In genomic region chr2:128686498-128686861, GRCh38 we compare ENCODE assay signal across 13 cellular contexts.
DNase-seq lines count a peak whose midpoint lies in the region; ATAC-seq and TF ChIP-seq lines count a peak whose summit lies in the region.
"Had no signal": no experiment of that assay in that cellular context is flagged by ENCODE, and none has a peak within 500 bp of the region (broad histone marks: within the 10 kb centered on the region; RNA-seq: fewer than 3 reads in every experiment).

No MANE protein-coding gene starts in this region.

- intact Hi-C loops in A673 (cut with micrococcal nuclease; ENCODE audit: unreplicated experiment) = no loop called here
- intact Hi-C loops in right cardiac atrium (cut with DNase I) = no loop called here

- H3K27ac ChIP-seq in A673 (ENCODE audit: low read depth, low read length, poor library complexity, severe bottlenecking) (no peak overlapping the region), right cardiac atrium (ENCODE audit: low read length) (no peak overlapping the region)
- H3K27ac ChIP-seq: upper lobe of left lung had no signal

- WGBS in right cardiac atrium = 49% methylated on average over 4 of the region's 4 CpGs

- peak; percentile 45 for ATAC-seq in stimulated activated naive CD8-positive, alpha-beta T cell treated with anti-CD3 and anti-CD28 coated beads, Interleukin-15, amount 100 ng/mL, for 72 hours
- no peak for ATAC-seq in stimulated activated naive CD8-positive, alpha-beta T cell treated with anti-CD3 and anti-CD28 coated beads, Interleukin-15, Interleukin-2, amounts not matched to agents 100 U/mL and 50 U/mL, for 24 hours
- ATAC-seq in HG03095 (IDR thresholded peaks at IDR 0.05; ENCODE audit: unreplicated experiment) = peak; percentile 73
- no peak for ATAC-seq in GM18868 (IDR thresholded peaks at IDR 0.05; ENCODE audit: unreplicated experiment)
- no peak for ATAC-seq in right cardiac atrium

- H3K4me3 Mint-ChIP-seq in stimulated activated naive CD8-positive, alpha-beta T cell treated with anti-CD3 and anti-CD28 coated beads, Interleukin-15, amount 100 ng/mL, for 72 hours = no peak overlapping the region

- peak overlapping the region; percentile 12 to 72 for H3K27ac Mint-ChIP-seq in stimulated activated naive CD8-positive, alpha-beta T cell treated with anti-CD3 and anti-CD28 coated beads, Interleukin-15, amount 100 ng/mL, for 72 hours

- no TSS peak for BruUV-seq in A673 (replicated peaks; lab: Mats Ljungman, UMichigan)

- H3K36me3 ChIP-seq in A673 (ENCODE audit: insufficient read depth, low read length, poor library complexity, severe bottlenecking) = no peaks in the 10 kb centered on the region
- H3K36me3 ChIP-seq: upper lobe of left lung had no signal

- no peaks in the 10 kb centered on the region for H3K9me3 Mint-ChIP-seq in stimulated activated naive CD8-positive, alpha-beta T cell treated with anti-CD3 and anti-CD28 coated beads, Interleukin-15, amount 100 ng/mL, for 72 hours
- H3K9me3 Mint-ChIP-seq: naive B cell had no signal

- no peak overlapping the region for H3K4me3 ChIP-seq in A673 (ENCODE audit: low read depth, low read length, poor library complexity, severe bottlenecking)
- H3K4me3 ChIP-seq in right cardiac atrium (ENCODE audit: low read length) = no peak overlapping the region
- H3K4me3 ChIP-seq: upper lobe of left lung had no signal

- POLR2A ChIA-PET in A673 (lab: Charles Lee; ENCODE audit: low non-redundant PET) = no interaction called here

- CTCF ChIA-PET in A673 (lab: Charles Lee) = no interaction called here

- peaks cover 18% of the 10 kb centered on the region for H3K4me1 Mint-ChIP-seq in stimulated activated naive CD8-positive, alpha-beta T cell treated with anti-CD3 and anti-CD28 coated beads, Interleukin-15, amount 100 ng/mL, for 72 hours

- DNase-seq in stimulated activated naive CD8-positive, alpha-beta T cell treated with anti-CD3 and anti-CD28 coated beads, Interleukin-15, amount 100 ng/mL, for 72 hours = no peak
- DNase-seq in stimulated activated naive CD8-positive, alpha-beta T cell treated with anti-CD3 and anti-CD28 coated beads, Interleukin-15, Interleukin-2, amounts not matched to agents 100 U/mL and 50 U/mL, for 24 hours = no peak
- DNase-seq in NOMO-1 treated with DMSO at 0.1 percent for 48 hours (lab: John Stamatoyannopoulos, UW; ENCODE audit: unreplicated experiment) = peak; percentile 94
- DNase-seq in A673 (ENCODE audit: low spot score) = no peak
- DNase-seq in cortex of kidney (lab: John Stamatoyannopoulos, UW) = no peak
- no peak for DNase-seq in right cardiac atrium
- DNase-seq: activated T-cell treated with anti-CD3 and anti-CD28 coated beads for 4 hours, foreskin melanocyte, naive B cell, NCI-H187, upper lobe of left lung had no signal

- H3K4me1 ChIP-seq in A673 (ENCODE audit: insufficient read depth, low read length, poor library complexity, severe bottlenecking) (no peaks in the 10 kb centered on the region), right cardiac atrium (ENCODE audit: control insufficient read depth, insufficient read depth, low read length) (no peaks in the 10 kb centered on the region)
- H3K4me1 ChIP-seq: upper lobe of left lung had no signal

- H3K9me3 ChIP-seq in A673 (ENCODE audit: low read depth, low read length, poor library complexity, severe bottlenecking) (no peaks in the 10 kb centered on the region), right cardiac atrium (ENCODE audit: control insufficient read depth, low read length) (no peaks in the 10 kb centered on the region)
- H3K9me3 ChIP-seq: upper lobe of left lung had no signal

- no peaks in the 10 kb centered on the region for H3K27me3 ChIP-seq in A673 (replicated peaks; ENCODE audit: insufficient read depth, low read depth, low read length, poor library complexity)
- no peaks in the 10 kb centered on the region for H3K27me3 ChIP-seq in right cardiac atrium (ENCODE audit: control insufficient read depth, insufficient read depth)
- H3K27me3 ChIP-seq: upper lobe of left lung had no signal

- H3K27me3 Mint-ChIP-seq in stimulated activated naive CD8-positive, alpha-beta T cell treated with anti-CD3 and anti-CD28 coated beads, Interleukin-15, amount 100 ng/mL, for 72 hours = peaks cover 9% of the 10 kb centered on the region

- no peak for TF ChIP-seq CTCF in A673 (conservative IDR thresholded peaks at IDR 0.05; ENCODE audit: low read depth, low read length)

Comparison
In these comparisons a context has a peak if more than half of its experiments do, and no peak if none do; other contexts are left out.
1. ATAC-seq: peak in stimulated activated naive CD8-positive, alpha-beta T cell treated with anti-CD3 and anti-CD28 coated beads, Interleukin-15, amount 100 ng/mL, for 72 hours (single experiment) and HG03095 (single experiment); none in stimulated activated naive CD8-positive, alpha-beta T cell treated with anti-CD3 and anti-CD28 coated beads, Interleukin-15, Interleukin-2, amounts not matched to agents 100 U/mL and 50 U/mL, for 24 hours (single experiment), GM18868 (single experiment) and right cardiac atrium (0 of 2).